ENCODE assay signal across 23 cellular contexts in genomic region chr13:43665388-43665787, GRCh38.
DNase-seq lines count a peak whose midpoint lies in the region; ATAC-seq, FAIRE-seq and TF ChIP-seq lines count a peak whose summit lies in the region.
"Had no signal": no experiment of that assay in that cellular context is flagged by ENCODE, and none has a peak within 500 bp of the region (broad histone marks: within the 10 kb centered on the region; RNA-seq: fewer than 3 reads in every experiment).

No MANE protein-coding gene starts in this region.

- no peak for FAIRE-seq in pancreas (lab: Jason Lieb, UNC)
- FAIRE-seq: endometrium, GM12892, HepG2, TTC549 had no signal

- peaks cover 31% of the 10 kb centered on the region for H3K4me1 Mint-ChIP-seq in mesothelial cell of epicardium

- H3K36me3 ChIP-seq in vagina (no peaks in the 10 kb centered on the region), pancreas (no peaks in the 10 kb centered on the region)
- H3K36me3 ChIP-seq: cardiac muscle cell, HAP-1, neutrophil had no signal

- H3K9me3 ChIP-seq in vagina: no peaks in the 10 kb centered on the region
- H3K9me3 ChIP-seq in pancreas: no peaks in the 10 kb centered on the region
- H3K9me3 ChIP-seq: HAP-1, neutrophil had no signal

- H3K9me3 Mint-ChIP-seq in mesothelial cell of epicardium: no peaks in the 10 kb centered on the region
- H3K9me3 Mint-ChIP-seq: activated T-cell treated with anti-CD3 and anti-CD28 coated beads, Interleukin-2, amount 50 U/mL, for 4 hours; CD4-positive, alpha-beta memory T cell; dendritic cell treated with granulocyte-macrophage colony-stimulating factor and Interleukin-4, amounts not matched to agents 40 ng/mL and 50 ng/mL, for 4 days had no signal

- H3K27ac ChIP-seq in VCaP (peak overlapping the region; percentile 52), vagina (peak overlapping the region; percentile 14), pancreas (no peak overlapping the region)
- H3K27ac ChIP-seq: neutrophil had no signal

- H3K27me3 ChIP-seq in vagina (no peaks in the 10 kb centered on the region), pancreas (no peaks in the 10 kb centered on the region)
- H3K27me3 ChIP-seq: cardiac muscle cell, neutrophil had no signal

- peak overlapping the region; percentile 40 for H3K27ac Mint-ChIP-seq in mesothelial cell of epicardium
- H3K27ac Mint-ChIP-seq: dendritic cell treated with granulocyte-macrophage colony-stimulating factor and Interleukin-4, amounts not matched to agents 40 ng/mL and 50 ng/mL, for 4 days had no signal

- 76 to 79% methylated on average over 6 of the region's 6 CpGs for WGBS in pancreas, 2 donors

- H3K27me3 Mint-ChIP-seq in mesothelial cell of epicardium (ENCODE audit: low read depth): no peaks in the 10 kb centered on the region
- H3K27me3 Mint-ChIP-seq: CD4-positive, alpha-beta memory T cell; dendritic cell treated with granulocyte-macrophage colony-stimulating factor and Interleukin-4, amounts not matched to agents 40 ng/mL and 50 ng/mL, for 4 days had no signal

- TF ChIP-seq CTCF in VCaP (conservative IDR thresholded peaks at IDR 0.05) (no peak), mesothelial cell of epicardium (IDR thresholded peaks at IDR 0.05; ENCODE audit: unreplicated experiment) (no peak), vagina (IDR thresholded peaks at IDR 0.05) (no peak), pancreas (IDR thresholded peaks at IDR 0.05) (no peak)

- H3K36me3 Mint-ChIP-seq in mesothelial cell of epicardium: no peaks in the 10 kb centered on the region
- H3K36me3 Mint-ChIP-seq: CD4-positive, alpha-beta memory T cell had no signal

- no peak overlapping the region for H3K4me3 Mint-ChIP-seq in mesothelial cell of epicardium
- H3K4me3 Mint-ChIP-seq: dendritic cell treated with granulocyte-macrophage colony-stimulating factor and Interleukin-4, amounts not matched to agents 40 ng/mL and 50 ng/mL, for 4 days had no signal

- ATAC-seq in pancreas (no peak), HG03196 (IDR thresholded peaks at IDR 0.05; ENCODE audit: unreplicated experiment) (no peak)
- ATAC-seq: HepG2 had no signal

- intact Hi-C loops in vagina (cut with DNase I): no loop called here
- intact Hi-C loops in pancreas (cut with DNase I): no loop called here

- DNase-seq in NCI-H82 (lab: John Stamatoyannopoulos, UW): peak; percentile 63
- DNase-seq in mesothelial cell of epicardium (ENCODE audit: low spot score in 2 of 2, unreplicated experiment in 2 of 2): no peak
- no peak for DNase-seq in vagina (ENCODE audit: extremely low spot score in 2 of 2)
- no peak for DNase-seq in pancreas
- DNase-seq in NCI-H1105 treated with DMSO at 0.1 percent for 48 hours (lab: John Stamatoyannopoulos, UW): no peak
- DNase-seq: activated CD4-positive, alpha-beta T cell treated with anti-CD3 and anti-CD28 coated beads for 1 hour; activated naive CD4-positive, alpha-beta T cell treated with Interleukin-2 at 50 U/mL for 16 hours; activated T-cell treated with anti-CD3 and anti-CD28 coated beads, Interleukin-2, amount 50 U/mL, for 4 hours; CD4-positive, alpha-beta memory T cell; NCI-H1048; NCI-H1930; Right ventricle myocardium superior had no signal

- H3K4me3 ChIP-seq in vagina: no peak overlapping the region
- no peak overlapping the region for H3K4me3 ChIP-seq in pancreas
- H3K4me3 ChIP-seq: cardiac muscle cell, HAP-1, lung had no signal

- TF ChIP-seq POLR2A in vagina (IDR thresholded peaks at IDR 0.05): no peak

- peaks cover 17% of the 10 kb centered on the region for H3K4me1 ChIP-seq in vagina
- peaks cover 0 to 5% (median 0%) of the 10 kb centered on the region in 3 donors for H3K4me1 ChIP-seq in pancreas

Comparison
In these comparisons a context has a peak if more than half of its experiments do, and no peak if none do; other contexts are left out.
1. H3K27ac ChIP-seq: peak in VCaP (single experiment) and vagina (single experiment); none in pancreas (0 of 4).